ENCODE assay signal across 1 cellular context in the genomic region with DNA sequence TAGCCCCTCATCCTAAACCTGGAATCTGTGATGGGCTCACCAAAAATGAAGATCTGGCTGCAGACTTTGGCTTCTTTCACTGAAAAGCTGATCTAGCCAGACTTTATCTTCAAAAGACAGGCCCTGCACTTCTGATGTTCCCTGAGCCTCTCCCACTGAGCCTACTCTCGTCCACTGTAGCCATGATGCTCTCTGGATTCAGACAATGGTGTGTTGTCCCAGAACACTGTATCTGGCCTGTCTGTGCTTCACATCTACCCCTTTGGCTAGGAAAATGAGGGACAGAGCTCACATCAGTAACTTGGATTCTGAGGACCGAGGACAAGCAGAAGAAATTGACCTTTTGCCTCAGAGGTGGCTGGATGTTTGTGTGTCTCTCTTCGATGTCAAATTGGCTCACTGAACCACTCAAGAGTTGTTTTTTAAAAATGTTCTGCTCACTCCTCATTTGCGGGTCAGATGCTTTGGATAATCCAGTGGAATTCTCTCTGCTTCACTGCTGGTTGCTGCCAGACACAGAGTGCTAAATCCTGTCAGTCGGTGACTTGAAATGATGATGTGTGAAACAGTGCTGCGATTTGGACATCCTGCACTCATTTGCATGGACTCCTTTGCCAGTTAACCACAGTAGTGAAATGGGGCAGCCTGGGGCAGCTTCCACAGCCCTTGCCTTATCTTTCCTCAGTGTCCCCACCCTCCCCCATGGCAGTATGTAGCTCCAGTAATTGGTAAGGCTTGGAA.
TF ChIP-seq lines count a peak whose summit lies in the region.

No MANE protein-coding gene starts in this region.

TF ChIP-seq in IMR-90, 13 proteins besides CTCF, POLR2A, EP300 and RAD21 (continued from another document):
- no peak for TF ChIP-seq BHLHE40 (IDR thresholded peaks at IDR 0.05; ENCODE audit: low read depth, low read length)
- no peak for TF ChIP-seq NFE2L2 (IDR thresholded peaks at IDR 0.05; ENCODE audit: low read depth, low read length)
- TF ChIP-seq CEBPB (IDR thresholded peaks at IDR 0.05; ENCODE audit: low read depth, low read length), result no peak
- TF ChIP-seq, protein P1, sequence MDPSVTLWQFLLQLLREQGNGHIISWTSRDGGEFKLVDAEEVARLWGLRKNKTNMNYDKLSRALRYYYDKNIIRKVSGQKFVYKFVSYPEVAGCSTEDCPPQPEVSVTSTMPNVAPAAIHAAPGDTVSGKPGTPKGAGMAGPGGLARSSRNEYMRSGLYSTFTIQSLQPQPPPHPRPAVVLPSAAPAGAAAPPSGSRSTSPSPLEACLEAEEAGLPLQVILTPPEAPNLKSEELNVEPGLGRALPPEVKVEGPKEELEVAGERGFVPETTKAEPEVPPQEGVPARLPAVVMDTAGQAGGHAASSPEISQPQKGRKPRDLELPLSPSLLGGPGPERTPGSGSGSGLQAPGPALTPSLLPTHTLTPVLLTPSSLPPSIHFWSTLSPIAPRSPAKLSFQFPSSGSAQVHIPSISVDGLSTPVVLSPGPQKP (IDR thresholded peaks at IDR 0.05; ENCODE audit: borderline replicate concordance, low read depth, low read length), result no peak
- no peak for TF ChIP-seq FOS (IDR thresholded peaks at IDR 0.05; ENCODE audit: low read depth, low read length)
- no peak for TF ChIP-seq MXI1 (IDR thresholded peaks at IDR 0.05; ENCODE audit: borderline replicate concordance, low read depth, low read length)
- TF ChIP-seq CHD1 (IDR thresholded peaks at IDR 0.05; ENCODE audit: low read depth, low read length), result no peak
- TF ChIP-seq, protein P2, sequence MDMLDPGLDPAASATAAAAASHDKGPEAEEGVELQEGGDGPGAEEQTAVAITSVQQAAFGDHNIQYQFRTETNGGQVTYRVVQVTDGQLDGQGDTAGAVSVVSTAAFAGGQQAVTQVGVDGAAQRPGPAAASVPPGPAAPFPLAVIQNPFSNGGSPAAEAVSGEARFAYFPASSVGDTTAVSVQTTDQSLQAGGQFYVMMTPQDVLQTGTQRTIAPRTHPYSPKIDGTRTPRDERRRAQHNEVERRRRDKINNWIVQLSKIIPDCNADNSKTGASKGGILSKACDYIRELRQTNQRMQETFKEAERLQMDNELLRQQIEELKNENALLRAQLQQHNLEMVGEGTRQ (IDR thresholded peaks at IDR 0.05; ENCODE audit: low read depth, low read length), result no peak
- no peak for TF ChIP-seq MAFK (IDR thresholded peaks at IDR 0.05; ENCODE audit: low read depth, low read length)
